15 cellular contexts compared by ENCODE assay signal in genomic region chr3:22121068-22121706, GRCh38.
DNase-seq lines count a peak whose midpoint lies in the region; ATAC-seq and TF ChIP-seq lines count a peak whose summit lies in the region.
"Had no signal": no experiment of that assay in that cellular context is flagged by ENCODE, and none has a peak within 500 bp of the region (broad histone marks: within the 10 kb centered on the region; RNA-seq: fewer than 3 reads in every experiment).

No MANE protein-coding gene starts in this region.

- no peaks in the 10 kb centered on the region for H3K27me3 ChIP-seq in CD8-positive, alpha-beta T cell (ENCODE audit: insufficient read depth, low read length)
- no peaks in the 10 kb centered on the region for H3K27me3 ChIP-seq in GM23248 (replicated peaks; ENCODE audit: insufficient read depth)

- H3K36me3 Mint-ChIP-seq in CD8-positive, alpha-beta T cell = no peaks in the 10 kb centered on the region
- H3K36me3 Mint-ChIP-seq: stimulated activated memory B cell treated with anti-CD40 and anti-IgM and Interleukin-4, amounts not matched to agents 10 μg/mL and 1 μg/mL and 100 μg/mL, for 72 hours had no signal

- no peak for DNase-seq in CD8-positive, alpha-beta T cell
- peak; percentile 33 for DNase-seq in HuH-7 (ENCODE audit: low spot score)
- no peak for DNase-seq in foreskin fibroblast
- no peak for DNase-seq in left cardiac atrium
- no peak for DNase-seq in activated effector memory CD4-positive, alpha-beta T cell treated with Interleukin-2 at 50 U/mL for 16 hours
- DNase-seq in GM23248 = no peak
- DNase-seq: ACHN; activated CD4-positive, alpha-beta T cell treated with anti-CD3 and anti-CD28 coated beads for 4 hours; activated naive CD4-positive, alpha-beta T cell treated with anti-CD3 and anti-CD28 coated beads, Interleukin-2, amount 50 U/mL, for 16 hours; kidney; NCI-H1092 treated with DMSO at 0.1 percent for 48 hours; NK-92 treated with Interleukin-12 subunit alpha and Interleukin-12 subunit beta, amount 100 ng/mL, for 24 hours had no signal

- CTCF ChIA-PET in CD8-positive, alpha-beta T cell (lab: Charles Lee) = no interaction called here

- no peaks in the 10 kb centered on the region for H3K4me1 ChIP-seq in CD8-positive, alpha-beta T cell (ENCODE audit: insufficient read depth, low read length)
- H3K4me1 ChIP-seq in GM23248 (ENCODE audit: insufficient read depth) = no peaks in the 10 kb centered on the region

- no peak overlapping the region for H3K4me2 ChIP-seq in GM23248 (ENCODE audit: unreplicated experiment)

- H3F3A ChIP-seq in GM23248 (ENCODE audit: insufficient read depth) = no peaks in the 10 kb centered on the region

- no peak overlapping the region for H3K27ac ChIP-seq in CD8-positive, alpha-beta T cell (ENCODE audit: low read depth, low read length)
- no peak overlapping the region for H3K27ac ChIP-seq in GM23248

- ATAC-seq in CD8-positive, alpha-beta T cell = no peak
- peak; percentile 71 for ATAC-seq in GM19372 (IDR thresholded peaks at IDR 0.05; ENCODE audit: low read depth, unreplicated experiment)
- peak; percentile 39 for ATAC-seq in HG02852 (IDR thresholded peaks at IDR 0.05; ENCODE audit: unreplicated experiment)
- no peak for ATAC-seq in left cardiac atrium
- ATAC-seq: stimulated activated memory B cell treated with anti-CD40 and anti-IgM and Interleukin-4, amounts not matched to agents 10 μg/mL and 1 μg/mL and 100 μg/mL, for 72 hours had no signal

- intact Hi-C loops in CD8-positive, alpha-beta T cell (cut with DNase I, micrococcal nuclease) = no loop called here
- intact Hi-C loops in left cardiac atrium (cut with DNase I) = no loop called here

- no peaks in the 10 kb centered on the region for H3K27me3 Mint-ChIP-seq in CD8-positive, alpha-beta T cell (ENCODE audit: low read depth)
- H3K27me3 Mint-ChIP-seq: stimulated activated memory B cell treated with anti-CD40 and anti-IgM and Interleukin-4, amounts not matched to agents 10 μg/mL and 1 μg/mL and 100 μg/mL, for 72 hours had no signal

- WGBS in GM23248 (ENCODE audit: low coverage in 1 of 2, low lambda C conversion rate in 2 of 2, missing lambda C conversion rate in 2 of 2), 2 experiments = 60 to 64% methylated on average over 5 of the region's 5 CpGs

- H2AFZ ChIP-seq in GM23248 = no peak overlapping the region

- no peaks in the 10 kb centered on the region for H4K20me1 ChIP-seq in GM23248 (ENCODE audit: insufficient read depth)

- H3K79me2 ChIP-seq in GM23248 (ENCODE audit: insufficient read depth) = no peaks in the 10 kb centered on the region

- no peaks in the 10 kb centered on the region for H3K9me3 ChIP-seq in CD8-positive, alpha-beta T cell (ENCODE audit: low read length)
- H3K9me3 ChIP-seq in GM23248 (ENCODE audit: low read depth) = no peaks in the 10 kb centered on the region

- no peaks in the 10 kb centered on the region for H3K4me1 Mint-ChIP-seq in CD8-positive, alpha-beta T cell (ENCODE audit: low read depth)
- H3K4me1 Mint-ChIP-seq: stimulated activated memory B cell treated with anti-CD40 and anti-IgM and Interleukin-4, amounts not matched to agents 10 μg/mL and 1 μg/mL and 100 μg/mL, for 72 hours had no signal

- H3K4me3 ChIP-seq in CD8-positive, alpha-beta T cell (ENCODE audit: low read depth, low read length) = no peak overlapping the region
- H3K4me3 ChIP-seq in foreskin fibroblast (ENCODE audit: low read depth in 1 of 2, low read length in 2 of 2) = no peak overlapping the region
- H3K4me3 ChIP-seq in GM23248 = no peak overlapping the region

- in situ Hi-C loops in GM23248 (cut with MboI) = loop anchor here (25.0 kb wide), 1 partner anchor 1609 kb away; no protein-coding TSS in a partner anchor

- peak; percentile 6 for TF ChIP-seq CTCF in CD8-positive, alpha-beta T cell (IDR thresholded peaks at IDR 0.05)
- no peak for TF ChIP-seq CTCF in foreskin fibroblast (IDR thresholded peaks at IDR 0.05; ENCODE audit: low read depth, low read length)

- no peak overlapping the region for H3K9ac ChIP-seq in GM23248

- H3K36me3 ChIP-seq in CD8-positive, alpha-beta T cell (ENCODE audit: insufficient read depth, low read length) = no peaks in the 10 kb centered on the region
- no peaks in the 10 kb centered on the region for H3K36me3 ChIP-seq in GM23248 (ENCODE audit: low read depth)

- H3K9me3 Mint-ChIP-seq in CD8-positive, alpha-beta T cell = peaks cover 4% of the 10 kb centered on the region
- H3K9me3 Mint-ChIP-seq: stimulated activated memory B cell treated with anti-CD40 and anti-IgM and Interleukin-4, amounts not matched to agents 10 μg/mL and 1 μg/mL and 100 μg/mL, for 72 hours had no signal

- POLR2A ChIA-PET in CD8-positive, alpha-beta T cell (lab: Charles Lee) = no interaction called here

- H3K4me3 Mint-ChIP-seq in CD8-positive, alpha-beta T cell = no peak overlapping the region
- H3K4me3 Mint-ChIP-seq: stimulated activated memory B cell treated with anti-CD40 and anti-IgM and Interleukin-4, amounts not matched to agents 10 μg/mL and 1 μg/mL and 100 μg/mL, for 72 hours had no signal

- no peak overlapping the region for H3K27ac Mint-ChIP-seq in CD8-positive, alpha-beta T cell
- H3K27ac Mint-ChIP-seq: stimulated activated memory B cell treated with anti-CD40 and anti-IgM and Interleukin-4, amounts not matched to agents 10 μg/mL and 1 μg/mL and 100 μg/mL, for 72 hours had no signal

- no peaks in the 10 kb centered on the region for H3K9me2 ChIP-seq in GM23248 (ENCODE audit: insufficient read depth)

Comparison
In these comparisons a context has a peak if more than half of its experiments do, and no peak if none do; other contexts are left out.
1. ATAC-seq: peak in GM19372 (single experiment) and HG02852 (single experiment); none in CD8-positive, alpha-beta T cell (single experiment) and left cardiac atrium (0 of 2).